ENCODE assay signal across 18 cellular contexts in the genomic region with DNA sequence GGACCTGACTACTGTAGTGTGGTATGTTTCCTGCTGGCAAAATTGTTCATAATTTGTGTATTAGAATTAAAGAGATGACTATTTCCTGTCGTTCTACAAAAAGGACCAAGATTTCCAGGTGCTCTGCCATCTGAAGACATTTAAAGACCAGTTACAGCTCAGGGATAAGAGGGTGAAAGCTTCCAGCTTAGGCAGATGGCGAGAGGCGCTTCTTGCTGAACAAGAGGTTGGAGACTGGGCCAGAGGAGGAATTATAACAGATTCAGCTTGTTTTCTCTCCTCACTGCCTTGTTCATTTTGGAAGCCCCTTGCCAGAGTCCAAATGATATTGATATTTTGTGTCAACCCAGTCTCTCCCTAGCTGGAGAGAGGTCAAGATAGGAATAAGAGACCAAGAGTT. TPM values are rescaled to one million over a fixed set of nuclear protein-coding genes. Genes with fewer than 3 reads are reported as not detected.
DNase-seq lines count a peak whose midpoint lies in the region; ATAC-seq and TF ChIP-seq lines count a peak whose summit lies in the region.
"Had no signal": no experiment of that assay in that cellular context is flagged by ENCODE, and none has a peak within 500 bp of the region (broad histone marks: within the 10 kb centered on the region; RNA-seq: fewer than 3 reads in every experiment).

No MANE protein-coding gene starts in this region.

- DNase-seq in NCI-H82 (lab: John Stamatoyannopoulos, UW): peak; percentile 73
- DNase-seq in NCI-H82 treated with DMSO at 0.1 percent for 48 hours (lab: John Stamatoyannopoulos, UW; ENCODE audit: unreplicated experiment): no peak
- peak; percentile 87 for DNase-seq in G401 (ENCODE audit: low spot score)
- DNase-seq in WERI-Rb-1: peak; percentile 67
- peak; percentile 20 for DNase-seq in ecto neural progenitor cell (ENCODE audit: low spot score)
- no peak for DNase-seq in osteoblast (ENCODE audit: insufficient read length, low spot score, missing footprints)
- no peak for DNase-seq in effector memory CD4-positive, alpha-beta T cell
- DNase-seq: 8988T; CD4-positive, alpha-beta memory T cell; DMS153; DND-41; EL; GM23248; IMR-90 had no signal

- no peak for ATAC-seq in HG02981 (IDR thresholded peaks at IDR 0.05; ENCODE audit: unreplicated experiment)

- in situ Hi-C loops in G401 (cut with HindIII; ENCODE audit: low sequenced_read_pairs): no loop called here

- no peaks in the 10 kb centered on the region for H3K4me1 ChIP-seq in osteoblast (ENCODE audit: insufficient read depth, low read length)
- no peaks in the 10 kb centered on the region for H3K4me1 ChIP-seq in effector memory CD4-positive, alpha-beta T cell (ENCODE audit: control insufficient read depth, insufficient read depth, low read length, poor library complexity, severe bottlenecking)
- H3K4me1 ChIP-seq: BLaER1, HAP-1 had no signal

- H3K27me3 ChIP-seq in WERI-Rb-1 (ENCODE audit: insufficient read depth, low read depth, severe bottlenecking) (no peaks in the 10 kb centered on the region), osteoblast (ENCODE audit: insufficient read depth, low read length) (peaks cover 55% of the 10 kb centered on the region)
- H3K27me3 ChIP-seq in effector memory CD4-positive, alpha-beta T cell (replicated peaks; ENCODE audit: control insufficient read depth, insufficient read depth, low read length, poor library complexity, severe bottlenecking): peaks cover 7% of the 10 kb centered on the region
- H3K27me3 ChIP-seq: BLaER1 had no signal

- H3K36me3 ChIP-seq in WERI-Rb-1 (no peaks in the 10 kb centered on the region), osteoblast (ENCODE audit: insufficient read depth, low read length) (no peaks in the 10 kb centered on the region)
- no peaks in the 10 kb centered on the region for H3K36me3 ChIP-seq in effector memory CD4-positive, alpha-beta T cell (ENCODE audit: control insufficient read depth, insufficient read depth, low read length)
- H3K36me3 ChIP-seq: BLaER1, HAP-1 had no signal

- no peaks in the 10 kb centered on the region for H4K20me1 ChIP-seq in osteoblast (ENCODE audit: insufficient read depth, low read length)
- H4K20me1 ChIP-seq: BLaER1 had no signal

- no peak overlapping the region for H2AFZ ChIP-seq in osteoblast (ENCODE audit: low read length)
- H2AFZ ChIP-seq: GM23248 had no signal

- H3K9me3 ChIP-seq in WERI-Rb-1 (ENCODE audit: severe bottlenecking) (no peaks in the 10 kb centered on the region), osteoblast (ENCODE audit: low read depth, low read length) (no peaks in the 10 kb centered on the region)
- no peaks in the 10 kb centered on the region for H3K9me3 ChIP-seq in effector memory CD4-positive, alpha-beta T cell (ENCODE audit: control insufficient read depth, low read length)
- H3K9me3 ChIP-seq: BLaER1, HAP-1 had no signal

- no peaks in the 10 kb centered on the region for H3K79me2 ChIP-seq in osteoblast (ENCODE audit: insufficient read depth, low read length)

- H3K4me3 ChIP-seq in WERI-Rb-1 (ENCODE audit: low read depth, low read length) (no peak overlapping the region), osteoblast (ENCODE audit: insufficient read depth, low read length) (no peak overlapping the region)
- H3K4me3 ChIP-seq in effector memory CD4-positive, alpha-beta T cell (ENCODE audit: insufficient read depth, low read depth, low read length, poor library complexity, severe bottlenecking): no peak overlapping the region
- H3K4me3 ChIP-seq: BLaER1, GM23248, HAP-1 had no signal

- H3K27ac ChIP-seq in WERI-Rb-1 (peak overlapping the region; percentile 40), osteoblast (ENCODE audit: low read depth, low read length) (no peak overlapping the region)
- no peak overlapping the region for H3K27ac ChIP-seq in effector memory CD4-positive, alpha-beta T cell (ENCODE audit: insufficient read depth, low read length, poor library complexity, severe bottlenecking)
- H3K27ac ChIP-seq: BLaER1, GM23248, HL-60 had no signal

- TF ChIP-seq CTCF in WERI-Rb-1 (IDR thresholded peaks at IDR 0.05; ENCODE audit: low read depth, low read length) (no peak), osteoblast (IDR thresholded peaks at IDR 0.05; ENCODE audit: extremely low read depth, low read depth, low read length) (no peak)

- H3K4me2 ChIP-seq in osteoblast (ENCODE audit: insufficient read depth, low read length): no peak overlapping the region
- H3K4me2 ChIP-seq: BLaER1 had no signal

RNA-seq across cellular contexts. Expression of a gene that starts 23.1 kb away (rescaled TPM):
- total RNA-seq in G401 (2014; rRNA removed; shearing (Covaris generic)): not detected in 2 replicates
- 1,091 and 1,196 TPM in 2 replicates for total RNA-seq in osteoblast
- total RNA-seq: CD4-positive, alpha-beta memory T cell had no signal

Comparison
In these comparisons a context has a peak if more than half of its experiments do, and no peak if none do; other contexts are left out.
1. DNase-seq: peak in NCI-H82 (single experiment), G401 (single experiment), WERI-Rb-1 (single experiment) and ecto neural progenitor cell (single experiment); none in NCI-H82 treated with DMSO at 0.1 percent for 48 hours (single experiment), osteoblast (single experiment) and effector memory CD4-positive, alpha-beta T cell (0 of 3).
2. RNA of a gene that starts 23.1 kb away (total RNA-seq): 1,091 to 1,196 TPM in osteoblast; not detected in G401; every median in the first group is over 1,000 times any median in the second.